Comparison of ENCODE assay signal across 9 cellular contexts in genomic region chr1:75791022-75791421, GRCh38. TPM values are rescaled to one million over a fixed set of nuclear protein-coding genes. Genes with fewer than 3 reads are reported as not detected.
DNase-seq lines count a peak whose midpoint lies in the region; ATAC-seq, FAIRE-seq and TF ChIP-seq lines count a peak whose summit lies in the region.
"Had no signal": no experiment of that assay in that cellular context is flagged by ENCODE, and none has a peak within 500 bp of the region (broad histone marks: within the 10 kb centered on the region; RNA-seq: fewer than 3 reads in every experiment).

No MANE protein-coding gene starts in this region.

- H3K27me3 ChIP-seq in thyroid gland = no peaks in the 10 kb centered on the region

- H3K4me3 ChIP-seq in fibroblast of the aortic adventitia (ENCODE audit: low read depth, low read length) = no peak overlapping the region
- H3K4me3 ChIP-seq in thyroid gland (replicated peaks in 1 of 3) = no peak overlapping the region

- no peak for FAIRE-seq in urothelium cell line (lab: Jason Lieb, UNC)

- ATAC-seq in activated T-cell treated with anti-CD3 and anti-CD28 coated beads, Interleukin-2, amount 50 U/mL, for 4 hours = no peak
- ATAC-seq in T-helper 17 cell = no peak
- no peak for ATAC-seq in HG03378 (IDR thresholded peaks at IDR 0.05; ENCODE audit: unreplicated experiment)
- ATAC-seq in GM18519 (IDR thresholded peaks at IDR 0.05; ENCODE audit: low FRiP score, unreplicated experiment) = no peak

- peaks cover 40% of the 10 kb centered on the region for H3K4me1 Mint-ChIP-seq in activated T-cell treated with anti-CD3 and anti-CD28 coated beads, Interleukin-2, amount 50 U/mL, for 4 hours (ENCODE audit: low read depth)
- peaks cover 41% of the 10 kb centered on the region for H3K4me1 Mint-ChIP-seq in T-helper 17 cell

- H3K4me1 ChIP-seq in thyroid gland = peaks cover 32 to 42% of the 10 kb centered on the region in 2 donors

- peaks cover 40 to 42% of the 10 kb centered on the region in 2 donors for H3K36me3 ChIP-seq in thyroid gland

- DNase-seq in activated T-cell treated with anti-CD3 and anti-CD28 coated beads, Interleukin-2, amount 50 U/mL, for 4 hours = no peak
- DNase-seq in activated T-cell treated with anti-CD3 and anti-CD28 coated beads, Interleukin-2, amount 50 U/mL, for 1 hour = no peak
- DNase-seq in T-helper 17 cell (no peak), fibroblast of the aortic adventitia (ENCODE audit: low read depth) (peak; percentile 23), thyroid gland (no peak), urothelium cell line (ENCODE audit: low spot score) (no peak)
- DNase-seq: cortex of kidney had no signal

- peak overlapping the region; percentile 98 for H3K27ac Mint-ChIP-seq in T-helper 17 cell

- H3K9me3 ChIP-seq in T-helper 17 cell (ENCODE audit: control insufficient read depth, low read length, poor library complexity, severe bottlenecking) = no peaks in the 10 kb centered on the region
- H3K9me3 ChIP-seq in thyroid gland = no peaks in the 10 kb centered on the region

- peak overlapping the region in 2 of 3 donors; percentile 53 to 63 for H3K27ac ChIP-seq in thyroid gland

- no peak for TF ChIP-seq POLR2A in thyroid gland (IDR thresholded peaks at IDR 0.05)

- peak overlapping the region; percentile 96 for H3K4me3 Mint-ChIP-seq in activated T-cell treated with anti-CD3 and anti-CD28 coated beads, Interleukin-2, amount 50 U/mL, for 4 hours
- peak overlapping the region; percentile 81 for H3K4me3 Mint-ChIP-seq in T-helper 17 cell

- no peaks in the 10 kb centered on the region for H3K27me3 Mint-ChIP-seq in activated T-cell treated with anti-CD3 and anti-CD28 coated beads, Interleukin-2, amount 50 U/mL, for 4 hours (ENCODE audit: low read depth)
- no peaks in the 10 kb centered on the region for H3K27me3 Mint-ChIP-seq in T-helper 17 cell

- intact Hi-C loops in thyroid gland (cut with DNase I) = no loop called here

- TF ChIP-seq CTCF in fibroblast of the aortic adventitia (IDR thresholded peaks at IDR 0.05; ENCODE audit: insufficient read depth, low read length) (no peak), thyroid gland (IDR thresholded peaks at IDR 0.05) (no peak)

- no peaks in the 10 kb centered on the region for H3K9me3 Mint-ChIP-seq in activated T-cell treated with anti-CD3 and anti-CD28 coated beads, Interleukin-2, amount 50 U/mL, for 4 hours

- WGBS in thyroid gland, 2 donors = 51 to 56% methylated on average over 1 of the region's 1 CpG

- peaks cover 74% of the 10 kb centered on the region for H3K36me3 Mint-ChIP-seq in activated T-cell treated with anti-CD3 and anti-CD28 coated beads, Interleukin-2, amount 50 U/mL, for 4 hours (ENCODE audit: insufficient read depth)
- H3K36me3 Mint-ChIP-seq in T-helper 17 cell (ENCODE audit: low read depth) = peaks cover 12% of the 10 kb centered on the region

RNA-seq across cellular contexts. Expression of gene RABGGTB, which starts 5.0 kb away (rescaled TPM):
- total RNA-seq in activated T-cell treated with anti-CD3 and anti-CD28 coated beads, Interleukin-2, amount 50 U/mL, for 4 hours = 100 to 1,000 TPM; 292 to 334 (median 324) TPM
- 100 to 1,000 TPM; 123 to 163 TPM for total RNA-seq in T-helper 17 cell
- 82.5 and 91.8 TPM in 2 replicates for total RNA-seq in fibroblast of the aortic adventitia (ENCODE audit: low replicate concordance)
- total RNA-seq in thyroid gland = 10 to 100 TPM; 55.6 to 80.1 (median 68.2) TPM

RNA-seq across cellular contexts. Expression of gene MSH4, which starts 5.7 kb away (rescaled TPM):
- total RNA-seq in activated T-cell treated with anti-CD3 and anti-CD28 coated beads, Interleukin-2, amount 50 U/mL, for 4 hours = under 1 TPM; 0.28 to 0.45 (median 0.41) TPM
- under 1 TPM; 0.26 to 0.27 TPM for total RNA-seq in T-helper 17 cell
- total RNA-seq in fibroblast of the aortic adventitia (ENCODE audit: low replicate concordance) = 0.09 and 0.16 TPM in 2 replicates
- under 1 TPM in 2 of 4 donors, not detected in 2; 0.22 to 0.40 TPM for total RNA-seq in thyroid gland
